1 cellular context compared by ENCODE assay signal in the genomic region with DNA sequence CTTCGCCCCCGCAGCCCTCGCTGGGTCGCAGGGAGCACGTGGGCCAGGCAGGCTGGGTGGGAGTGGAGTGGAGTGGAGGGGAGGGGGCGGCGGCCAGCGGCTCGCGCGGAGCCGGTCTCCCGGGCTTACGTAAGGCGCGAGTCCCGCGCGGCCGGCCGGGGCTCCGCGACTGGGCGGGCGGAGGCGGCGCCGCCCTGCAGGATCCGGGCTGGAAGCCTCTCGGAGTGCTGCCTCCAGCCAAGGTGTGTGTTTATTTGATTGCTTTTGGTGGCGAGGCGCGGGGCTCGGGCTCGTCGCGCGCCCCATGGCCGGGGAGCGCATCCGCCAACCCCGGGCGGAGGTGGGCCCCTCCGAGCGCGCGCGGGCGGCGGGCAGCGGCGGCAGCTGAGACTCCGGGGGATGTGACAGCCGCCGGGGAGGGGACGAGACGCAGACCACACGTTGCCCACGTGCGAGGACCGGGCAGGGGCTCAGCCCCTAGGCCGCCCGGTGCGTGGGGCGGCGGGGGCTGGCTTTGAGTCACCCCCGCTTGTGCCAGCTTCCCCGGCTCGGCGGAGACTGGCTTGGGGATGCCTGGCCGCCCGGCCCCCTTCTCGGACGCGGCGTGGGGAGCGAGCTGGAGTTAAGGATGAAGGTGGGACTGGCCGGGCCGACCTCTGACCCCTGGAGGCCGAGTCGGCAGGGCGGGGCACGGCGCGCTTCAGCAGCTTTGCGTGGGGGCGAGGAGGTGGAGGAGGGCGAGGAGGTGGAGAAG.
A peak's percentile ranks its signal among the peaks of the same experiment; 100 is the strongest.
TF ChIP-seq lines count a peak whose summit lies in the region.

No MANE protein-coding gene starts in this region.

TF ChIP-seq in HEK293, 187 proteins besides CTCF, POLR2A, EP300 and RAD21 (continued from another document and continues in another):
- TF ChIP-seq, protein P1, sequence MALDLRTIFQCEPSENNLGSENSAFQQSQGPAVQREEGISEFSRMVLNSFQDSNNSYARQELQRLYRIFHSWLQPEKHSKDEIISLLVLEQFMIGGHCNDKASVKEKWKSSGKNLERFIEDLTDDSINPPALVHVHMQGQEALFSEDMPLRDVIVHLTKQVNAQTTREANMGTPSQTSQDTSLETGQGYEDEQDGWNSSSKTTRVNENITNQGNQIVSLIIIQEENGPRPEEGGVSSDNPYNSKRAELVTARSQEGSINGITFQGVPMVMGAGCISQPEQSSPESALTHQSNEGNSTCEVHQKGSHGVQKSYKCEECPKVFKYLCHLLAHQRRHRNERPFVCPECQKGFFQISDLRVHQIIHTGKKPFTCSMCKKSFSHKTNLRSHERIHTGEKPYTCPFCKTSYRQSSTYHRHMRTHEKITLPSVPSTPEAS (tag by site-specific recombination; IDR thresholded peaks at IDR 0.05): no peak
- TF ChIP-seq ZNF2 (tag by site-specific recombination; IDR thresholded peaks at IDR 0.05) (peak; percentile 64; the same call in 1 of the 2 replicates), PBX3 (CRISPR knock-in tag; IDR thresholded peaks at IDR 0.05) (peak; percentile 39; the same call in 1 of the 2 replicates), PRDM10 (tag by site-specific recombination; IDR thresholded peaks at IDR 0.05) (no peak; the same call in 1 of the 2 replicates), ZNF366 (tag by site-specific recombination; conservative IDR thresholded peaks at IDR 0.05) (peak; percentile 55), ZFP69B (tag by site-specific recombination; IDR thresholded peaks at IDR 0.05) (peak; percentile 81), ZNF433 (tag by site-specific recombination; IDR thresholded peaks at IDR 0.05; ENCODE audit: low read depth) (no peak), PRDM4 (tag by site-specific recombination; IDR thresholded peaks at IDR 0.05) (no peak), YY1 (tag by site-specific recombination; IDR thresholded peaks at IDR 0.05) (no peak), ZNF664 (tag by site-specific recombination; IDR thresholded peaks at IDR 0.05) (no peak), ZNF600 (tag by site-specific recombination; IDR thresholded peaks at IDR 0.05) (no peak; the same call in 1 of the 2 replicates), ZNF394 (tag by site-specific recombination; IDR thresholded peaks at IDR 0.05; ENCODE audit: borderline replicate concordance) (0 out of 2 replicates have a peak, but pooled peaks have one; percentile 10), KLF7 (tag by site-specific recombination; IDR thresholded peaks at IDR 0.05; ENCODE audit: borderline replicate concordance) (peak; percentile 84; the same call in 1 of the 2 replicates), ZNF292 (tag by site-specific recombination; IDR thresholded peaks at IDR 0.05; ENCODE audit: borderline replicate concordance, low read depth) (no peak), ZBTB21 (tag by site-specific recombination; IDR thresholded peaks at IDR 0.05) (no peak), KLF17 (tag by site-specific recombination; IDR thresholded peaks at IDR 0.05) (peak; percentile 88), ZNF148 (tag by site-specific recombination; IDR thresholded peaks at IDR 0.05; ENCODE audit: borderline replicate concordance) (no peak), ZIC2 (tag by site-specific recombination; IDR thresholded peaks at IDR 0.05) (peak; percentile 27), ZNF560 (tag by site-specific recombination; IDR thresholded peaks at IDR 0.05; ENCODE audit: borderline replicate concordance) (no peak), ZNF10 (tag by site-specific recombination; IDR thresholded peaks at IDR 0.05) (no peak), ZEB2 (tag by site-specific recombination; IDR thresholded peaks at IDR 0.05) (peak; percentile 59), WT1 (tag by site-specific recombination; IDR thresholded peaks at IDR 0.05) (peak; percentile 39; the same call in 1 of the 2 replicates), ZNF701 (tag by site-specific recombination; IDR thresholded peaks at IDR 0.05) (no peak), ZNF704 (tag by site-specific recombination; IDR thresholded peaks at IDR 0.05) (no peak), ZNF248 (tag by site-specific recombination; IDR thresholded peaks at IDR 0.05) (no peak)
- TF ChIP-seq, protein P2, sequence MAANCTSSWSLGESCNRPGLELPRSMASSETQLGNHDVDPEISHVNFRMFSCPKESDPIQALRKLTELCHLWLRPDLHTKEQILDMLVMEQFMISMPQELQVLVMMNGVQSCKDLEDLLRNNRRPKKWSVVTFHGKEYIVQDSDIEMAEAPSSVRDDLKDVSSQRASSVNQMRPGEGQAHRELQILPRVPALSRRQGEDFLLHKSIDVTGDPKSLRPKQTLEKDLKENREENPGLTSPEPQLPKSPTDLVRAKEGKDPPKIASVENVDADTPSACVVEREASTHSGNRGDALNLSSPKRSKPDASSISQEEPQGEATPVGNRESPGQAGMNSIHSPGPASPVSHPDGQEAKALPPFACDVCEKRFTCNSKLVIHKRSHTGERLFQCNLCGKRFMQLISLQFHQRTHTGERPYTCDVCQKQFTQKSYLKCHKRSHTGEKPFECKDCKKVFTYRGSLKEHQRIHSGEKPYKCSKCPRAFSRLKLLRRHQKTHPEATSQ (tag by site-specific recombination; IDR thresholded peaks at IDR 0.05): no peak
- TF ChIP-seq, protein P3, sequence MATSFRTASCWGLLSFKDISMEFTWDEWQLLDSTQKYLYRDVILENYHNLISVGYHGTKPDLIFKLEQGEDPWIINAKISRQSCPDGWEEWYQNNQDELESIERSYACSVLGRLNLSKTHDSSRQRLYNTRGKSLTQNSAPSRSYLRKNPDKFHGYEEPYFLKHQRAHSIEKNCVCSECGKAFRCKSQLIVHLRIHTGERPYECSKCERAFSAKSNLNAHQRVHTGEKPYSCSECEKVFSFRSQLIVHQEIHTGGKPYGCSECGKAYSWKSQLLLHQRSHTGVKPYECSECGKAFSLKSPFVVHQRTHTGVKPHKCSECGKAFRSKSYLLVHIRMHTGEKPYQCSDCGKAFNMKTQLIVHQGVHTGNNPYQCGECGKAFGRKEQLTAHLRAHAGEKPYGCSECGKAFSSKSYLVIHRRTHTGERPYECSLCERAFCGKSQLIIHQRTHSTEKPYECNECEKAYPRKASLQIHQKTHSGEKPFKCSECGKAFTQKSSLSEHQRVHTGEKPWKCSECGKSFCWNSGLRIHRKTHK (tag by site-specific recombination; IDR thresholded peaks at IDR 0.05): no peak
- TF ChIP-seq, protein P4, sequence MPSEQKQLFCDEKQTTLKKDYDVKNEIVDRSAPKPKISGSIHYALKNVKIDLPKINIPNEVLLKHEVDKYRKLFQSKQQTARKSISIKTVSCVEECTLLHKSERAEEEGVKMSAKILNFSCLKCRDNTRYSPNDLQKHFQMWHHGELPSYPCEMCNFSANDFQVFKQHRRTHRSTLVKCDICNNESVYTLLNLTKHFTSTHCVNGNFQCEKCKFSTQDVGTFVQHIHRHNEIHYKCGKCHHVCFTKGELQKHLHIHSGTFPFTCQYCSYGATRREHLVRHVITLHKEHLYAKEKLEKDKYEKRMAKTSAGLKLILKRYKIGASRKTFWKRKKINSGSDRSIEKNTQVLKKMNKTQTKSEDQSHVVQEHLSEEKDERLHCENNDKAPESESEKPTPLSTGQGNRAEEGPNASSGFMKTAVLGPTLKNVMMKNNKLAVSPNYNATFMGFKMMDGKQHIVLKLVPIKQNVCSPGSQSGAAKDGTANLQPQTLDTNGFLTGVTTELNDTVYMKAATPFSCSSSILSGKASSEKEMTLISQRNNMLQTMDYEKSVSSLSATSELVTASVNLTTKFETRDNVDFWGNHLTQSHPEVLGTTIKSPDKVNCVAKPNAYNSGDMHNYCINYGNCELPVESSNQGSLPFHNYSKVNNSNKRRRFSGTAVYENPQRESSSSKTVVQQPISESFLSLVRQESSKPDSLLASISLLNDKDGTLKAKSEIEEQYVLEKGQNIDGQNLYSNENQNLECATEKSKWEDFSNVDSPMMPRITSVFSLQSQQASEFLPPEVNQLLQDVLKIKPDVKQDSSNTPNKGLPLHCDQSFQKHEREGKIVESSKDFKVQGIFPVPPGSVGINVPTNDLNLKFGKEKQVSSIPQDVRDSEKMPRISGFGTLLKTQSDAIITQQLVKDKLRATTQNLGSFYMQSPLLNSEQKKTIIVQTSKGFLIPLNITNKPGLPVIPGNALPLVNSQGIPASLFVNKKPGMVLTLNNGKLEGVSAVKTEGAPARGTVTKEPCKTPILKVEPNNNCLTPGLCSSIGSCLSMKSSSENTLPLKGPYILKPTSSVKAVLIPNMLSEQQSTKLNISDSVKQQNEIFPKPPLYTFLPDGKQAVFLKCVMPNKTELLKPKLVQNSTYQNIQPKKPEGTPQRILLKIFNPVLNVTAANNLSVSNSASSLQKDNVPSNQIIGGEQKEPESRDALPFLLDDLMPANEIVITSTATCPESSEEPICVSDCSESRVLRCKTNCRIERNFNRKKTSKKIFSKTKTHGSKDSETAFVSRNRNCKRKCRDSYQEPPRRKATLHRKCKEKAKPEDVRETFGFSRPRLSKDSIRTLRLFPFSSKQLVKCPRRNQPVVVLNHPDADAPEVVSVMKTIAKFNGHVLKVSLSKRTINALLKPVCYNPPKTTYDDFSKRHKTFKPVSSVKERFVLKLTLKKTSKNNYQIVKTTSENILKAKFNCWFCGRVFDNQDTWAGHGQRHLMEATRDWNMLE (tag by site-specific recombination; conservative IDR thresholded peaks at IDR 0.05; ENCODE audit: low read depth): no peak
